9 cellular contexts compared by ENCODE assay signal in the genomic region with DNA sequence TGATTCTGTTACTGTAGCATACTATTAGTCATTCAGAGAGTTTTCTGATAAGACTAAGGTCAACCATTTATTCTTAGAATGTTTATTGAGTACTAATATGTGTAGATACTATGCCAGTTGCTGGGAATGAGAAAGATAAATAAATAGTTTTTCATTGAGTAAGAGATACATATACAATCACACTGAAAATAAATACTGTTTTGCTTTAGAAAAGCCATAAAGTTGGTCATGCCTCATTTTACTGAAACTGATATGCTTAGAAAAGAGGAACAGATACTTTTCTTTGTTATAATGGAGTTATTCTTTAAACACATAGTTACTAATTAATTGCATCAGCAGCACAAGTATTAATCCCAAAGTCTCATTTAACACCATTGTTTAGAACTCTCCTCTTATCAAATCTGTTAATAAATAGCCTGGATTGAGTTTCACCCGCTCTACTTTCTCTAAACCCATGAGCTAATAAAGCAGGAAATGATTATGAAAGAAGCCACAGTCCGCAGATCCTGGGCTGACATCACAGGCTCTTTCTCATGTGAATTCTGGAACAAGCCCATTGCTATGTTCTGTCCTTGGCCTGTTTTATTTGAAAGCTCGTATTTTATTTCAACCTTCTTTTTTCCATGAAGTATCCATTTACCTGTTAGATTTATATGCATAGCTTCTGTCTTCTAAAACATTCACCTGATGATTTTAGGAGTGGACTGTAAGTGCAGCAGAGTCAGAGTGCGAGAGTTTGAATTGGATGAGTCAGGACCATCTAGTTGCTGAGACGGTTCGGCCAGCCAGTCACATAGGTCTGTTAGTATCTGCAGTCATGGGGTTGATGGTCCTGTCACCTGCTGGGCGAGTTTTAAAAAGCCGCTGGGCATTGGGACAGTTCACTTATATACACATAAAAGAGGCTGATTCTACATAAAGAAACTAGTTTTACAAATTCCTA. TPM values are rescaled to one million over a fixed set of nuclear protein-coding genes. Genes with fewer than 3 reads are reported as not detected.
DNase-seq lines count a peak whose midpoint lies in the region; ATAC-seq and TF ChIP-seq lines count a peak whose summit lies in the region.
"Had no signal": no experiment of that assay in that cellular context is flagged by ENCODE, and none has a peak within 500 bp of the region (broad histone marks: within the 10 kb centered on the region; RNA-seq: fewer than 3 reads in every experiment).

No MANE protein-coding gene starts in this region.

- H3K4me2 ChIP-seq in SK-N-SH, result no peak overlapping the region

- CTCF ChIA-PET in SK-N-SH (lab: Yijun Ruan, JAX), result interaction anchor here (0.7 to 3.0 kb wide), 4 partner anchors 21 to 295 kb away, joined by 3 to 11 read pairs (median 4); no protein-coding TSS in a partner anchor

- H3K4me1 ChIP-seq in RWPE2 (ENCODE audit: insufficient read depth, poor library complexity, severe bottlenecking) (peaks cover 11% of the 10 kb centered on the region), endocrine pancreas (ENCODE audit: control insufficient read depth, insufficient read depth, low read length) (no peaks in the 10 kb centered on the region), SK-N-SH (ENCODE audit: control insufficient read depth in 1 of 2, insufficient read depth in 2 of 2, low read depth in 1 of 2, low read length in 1 of 2) (no peaks in the 10 kb centered on the region)

- H4K20me1 ChIP-seq in SK-N-SH (ENCODE audit: insufficient read depth), result no peaks in the 10 kb centered on the region

- 80% methylated on average over 8 of the region's 8 CpGs for WGBS in SK-N-SH (ENCODE audit: low lambda C conversion rate)

- no peaks in the 10 kb centered on the region for H3K79me2 ChIP-seq in SK-N-SH (ENCODE audit: insufficient read depth)

- H2AFZ ChIP-seq in SK-N-SH (ENCODE audit: low read depth), result no peak overlapping the region

- peak; percentile 66 for TF ChIP-seq CTCF in RWPE2 (IDR thresholded peaks at IDR 0.05; ENCODE audit: poor library complexity, severe bottlenecking)
- no peak for TF ChIP-seq CTCF in SK-N-SH (IDR thresholded peaks at IDR 0.05)

- H3K36me3 ChIP-seq in RWPE2 (ENCODE audit: low read depth), result no peaks in the 10 kb centered on the region
- H3K36me3 ChIP-seq in endocrine pancreas (ENCODE audit: control insufficient read depth, insufficient read depth, low read length), result no peaks in the 10 kb centered on the region
- H3K36me3 ChIP-seq in SK-N-SH (replicated peaks in 1 of 2; ENCODE audit: control insufficient read depth in 1 of 2, insufficient read depth in 2 of 2, low read length in 1 of 2), result no peaks in the 10 kb centered on the region

- peak; percentile 89 for ATAC-seq in GM19467 (IDR thresholded peaks at IDR 0.05; ENCODE audit: unreplicated experiment)
- ATAC-seq in HG03457 (IDR thresholded peaks at IDR 0.05; ENCODE audit: unreplicated experiment), result peak; percentile 90
- ATAC-seq in RWPE2 (ENCODE audit: low read depth), result peak; percentile 98
- no peak for ATAC-seq in esophagus mucosa

- peak; percentile 11 for DNase-seq in ELR (ENCODE audit: low read depth)
- DNase-seq in RWPE2 (ENCODE audit: low spot score), result peak; percentile 74
- DNase-seq in mucosa of gallbladder (ENCODE audit: low spot score), result peak; percentile 66
- no peak for DNase-seq in SK-N-SH

- H3K4me3 ChIP-seq in RWPE2 (ENCODE audit: severe bottlenecking) (no peak overlapping the region), endocrine pancreas (ENCODE audit: control insufficient read depth, insufficient read depth, low read length) (peak overlapping the region; percentile 47), SK-N-SH (ENCODE audit: low read depth in 2 of 2, low read length in 1 of 2) (peak overlapping the region in 1 of 2 experiments; percentile 46; a peak in 1 of 4 replicates)

- no peak for TF ChIP-seq RAD21 in SK-N-SH (IDR thresholded peaks at IDR 0.05; ENCODE audit: low read length)

- H3K27ac ChIP-seq in RWPE2 (ENCODE audit: poor library complexity, severe bottlenecking) (no peak overlapping the region), SK-N-SH (ENCODE audit: low read depth in 2 of 2, low read length in 1 of 2) (no peak overlapping the region)
- H3K27ac ChIP-seq: VCaP had no signal

- TF ChIP-seq EP300 in SK-N-SH (IDR thresholded peaks at IDR 0.05; ENCODE audit: borderline replicate concordance in 1 of 2, low read depth in 1 of 2, low read length in 1 of 2), result no peak

- H3K9ac ChIP-seq in endocrine pancreas (ENCODE audit: control insufficient read depth, insufficient read depth, low read length) (no peak overlapping the region), SK-N-SH (no peak overlapping the region)

- POLR2A ChIA-PET in SK-N-SH (lab: Yijun Ruan, JAX), result no interaction called here

- H3K9me3 ChIP-seq in RWPE2 (ENCODE audit: severe bottlenecking) (no peaks in the 10 kb centered on the region), endocrine pancreas (ENCODE audit: control insufficient read depth, low read length) (no peaks in the 10 kb centered on the region), SK-N-SH (no peaks in the 10 kb centered on the region)

- no peaks in the 10 kb centered on the region for H3F3A ChIP-seq in SK-N-SH (replicated peaks; ENCODE audit: insufficient read depth)

- H3K9me2 ChIP-seq in SK-N-SH, result no peaks in the 10 kb centered on the region

- H3K27me3 ChIP-seq in RWPE2 (ENCODE audit: insufficient read depth, poor library complexity, severe bottlenecking) (no peaks in the 10 kb centered on the region), endocrine pancreas (ENCODE audit: control insufficient read depth, insufficient read depth, low read length) (no peaks in the 10 kb centered on the region), SK-N-SH (ENCODE audit: insufficient read depth) (no peaks in the 10 kb centered on the region)

TF ChIP-seq in SK-N-SH, 30 proteins besides CTCF, POLR2A, EP300 and RAD21:
- no peak for TF ChIP-seq RCOR1 (IDR thresholded peaks at IDR 0.05; ENCODE audit: low read length)
- TF ChIP-seq, protein P1, sequence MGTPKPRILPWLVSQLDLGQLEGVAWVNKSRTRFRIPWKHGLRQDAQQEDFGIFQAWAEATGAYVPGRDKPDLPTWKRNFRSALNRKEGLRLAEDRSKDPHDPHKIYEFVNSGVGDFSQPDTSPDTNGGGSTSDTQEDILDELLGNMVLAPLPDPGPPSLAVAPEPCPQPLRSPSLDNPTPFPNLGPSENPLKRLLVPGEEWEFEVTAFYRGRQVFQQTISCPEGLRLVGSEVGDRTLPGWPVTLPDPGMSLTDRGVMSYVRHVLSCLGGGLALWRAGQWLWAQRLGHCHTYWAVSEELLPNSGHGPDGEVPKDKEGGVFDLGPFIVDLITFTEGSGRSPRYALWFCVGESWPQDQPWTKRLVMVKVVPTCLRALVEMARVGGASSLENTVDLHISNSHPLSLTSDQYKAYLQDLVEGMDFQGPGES (IDR thresholded peaks at IDR 0.05; ENCODE audit: low read depth, low read length), result no peak
- no peak for TF ChIP-seq JUND (IDR thresholded peaks at IDR 0.05)
- no peak for TF ChIP-seq TAF1 (IDR thresholded peaks at IDR 0.05; ENCODE audit: borderline replicate concordance, low read depth, low read length)
- no peak for TF ChIP-seq ELF1 (IDR thresholded peaks at IDR 0.05)
- TF ChIP-seq, protein P2, sequence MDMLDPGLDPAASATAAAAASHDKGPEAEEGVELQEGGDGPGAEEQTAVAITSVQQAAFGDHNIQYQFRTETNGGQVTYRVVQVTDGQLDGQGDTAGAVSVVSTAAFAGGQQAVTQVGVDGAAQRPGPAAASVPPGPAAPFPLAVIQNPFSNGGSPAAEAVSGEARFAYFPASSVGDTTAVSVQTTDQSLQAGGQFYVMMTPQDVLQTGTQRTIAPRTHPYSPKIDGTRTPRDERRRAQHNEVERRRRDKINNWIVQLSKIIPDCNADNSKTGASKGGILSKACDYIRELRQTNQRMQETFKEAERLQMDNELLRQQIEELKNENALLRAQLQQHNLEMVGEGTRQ (IDR thresholded peaks at IDR 0.05; ENCODE audit: borderline replicate concordance, low read depth, low read length), result no peak
- no peak for TF ChIP-seq EZH2phosphoT487 (IDR thresholded peaks at IDR 0.05; ENCODE audit: borderline replicate concordance, low read depth)
- no peak for TF ChIP-seq MEF2A (IDR thresholded peaks at IDR 0.05; ENCODE audit: borderline replicate concordance, low read depth)
- TF ChIP-seq MXI1 (IDR thresholded peaks at IDR 0.05; ENCODE audit: low read depth, low read length), result no peak
- no peak for TF ChIP-seq RFX5 (IDR thresholded peaks at IDR 0.05; ENCODE audit: low read length)
- no peak for TF ChIP-seq GABPA (IDR thresholded peaks at IDR 0.05; ENCODE audit: low read depth)
- no peak for TF ChIP-seq NRF1 (IDR thresholded peaks at IDR 0.05; ENCODE audit: low read depth, low read length)
- no peak for TF ChIP-seq TCF12 (IDR thresholded peaks at IDR 0.05)
- no peak for TF ChIP-seq FOXM1 (IDR thresholded peaks at IDR 0.05; ENCODE audit: low read depth)
- TF ChIP-seq FOXJ3 (CRISPR knock-in tag; IDR thresholded peaks at IDR 0.05), result no peak
- no peak for TF ChIP-seq TEAD4 (IDR thresholded peaks at IDR 0.05; ENCODE audit: borderline replicate concordance, insufficient read depth)

RNA-seq across cellular contexts. Expression of a gene that starts 35.5 kb away (rescaled TPM):
- total RNA-seq in mucosa of gallbladder, result 11.0 TPM
- 1.7 and 2.0 TPM in 2 replicates for polyA plus RNA-seq in SK-N-SH (2012; rRNA removed)
- 1.6 TPM in 2 replicates for polyA plus RNA-seq in SK-N-SH (2012; cell fraction: cytosol; rRNA removed)
- polyA plus RNA-seq in SK-N-SH (2012; cell fraction: nucleus; rRNA removed), result 5.2 and 10.0 TPM in 2 replicates
- 0.80 TPM for total RNA-seq in esophagus mucosa

RNA-seq across cellular contexts. Expression of a gene that starts 59.0 kb away (rescaled TPM):
- total RNA-seq in mucosa of gallbladder (18.6 TPM), esophagus mucosa (1.4 TPM)
- polyA plus RNA-seq in SK-N-SH (2012; rRNA removed), result 1.8 and 1.9 TPM in 2 replicates
- 1.7 and 1.9 TPM in 2 replicates for polyA plus RNA-seq in SK-N-SH (2012; cell fraction: cytosol; rRNA removed)
- 1.5 and 1.9 TPM in 2 replicates for polyA plus RNA-seq in SK-N-SH (2012; cell fraction: nucleus; rRNA removed)
